17 cellular contexts compared by ENCODE assay signal in genomic region chr2:10003206-10004125, GRCh38. TPM values are rescaled to one million over a fixed set of nuclear protein-coding genes. Genes with fewer than 3 reads are reported as not detected.
DNase-seq lines count a peak whose midpoint lies in the region; ATAC-seq, FAIRE-seq and TF ChIP-seq lines count a peak whose summit lies in the region.
"Had no signal": no experiment of that assay in that cellular context is flagged by ENCODE, and none has a peak within 500 bp of the region (broad histone marks: within the 10 kb centered on the region; RNA-seq: fewer than 3 reads in every experiment).

No MANE protein-coding gene starts in this region.

- BruUV-seq in PC-3 (replicated peaks; lab: Mats Ljungman, UMichigan) = TSS peak; percentile 8

- H3K4me3 ChIP-seq in PC-3 (ENCODE audit: low read length) (no peak overlapping the region), astrocyte (ENCODE audit: insufficient read depth, low read depth, low read length) (no peak overlapping the region), osteoblast (ENCODE audit: insufficient read depth, low read length) (no peak overlapping the region)
- no peak overlapping the region for H3K4me3 ChIP-seq in naive thymus-derived CD4-positive, alpha-beta T cell (ENCODE audit: low read length)

- H3K79me2 ChIP-seq in PC-3 (ENCODE audit: low read length) (no peaks in the 10 kb centered on the region), astrocyte (ENCODE audit: insufficient read depth, low read length) (no peaks in the 10 kb centered on the region), osteoblast (ENCODE audit: insufficient read depth, low read length) (no peaks in the 10 kb centered on the region)

- ATAC-seq in PC-3 = no peak
- ATAC-seq in T-helper 17 cell = no peak
- no peak for ATAC-seq in GM21423 (IDR thresholded peaks at IDR 0.05; ENCODE audit: unreplicated experiment)
- ATAC-seq in naive thymus-derived CD4-positive, alpha-beta T cell = no peak
- ATAC-seq: Right ventricle myocardium inferior had no signal

- CTCF ChIA-PET in PC-3 (lab: Charles Lee) = no interaction called here
- CTCF ChIA-PET in naive thymus-derived CD4-positive, alpha-beta T cell (lab: Charles Lee) = interaction anchor here (0.7 to 1.3 kb wide), 2 partner anchors 19 to 118 kb away, joined by 3 read pairs; no protein-coding TSS in a partner anchor

- TF ChIP-seq CTCF in PC-3 (conservative IDR thresholded peaks at IDR 0.05; ENCODE audit: low read depth, low read length) (no peak), astrocyte (IDR thresholded peaks at IDR 0.05; ENCODE audit: insufficient read depth, low read depth, low read length) (no peak), osteoblast (IDR thresholded peaks at IDR 0.05; ENCODE audit: extremely low read depth, low read depth, low read length) (no peak)

- H3K27ac Mint-ChIP-seq in astrocyte (ENCODE audit: unreplicated experiment) = no peak overlapping the region
- H3K27ac Mint-ChIP-seq in T-helper 17 cell = no peak overlapping the region
- H3K27ac Mint-ChIP-seq in naive thymus-derived CD4-positive, alpha-beta T cell = peak overlapping the region in 1 of 9 donors; percentile 7
- H3K27ac Mint-ChIP-seq: CD8-positive, alpha-beta memory T cell had no signal

- H3K4me3 Mint-ChIP-seq in astrocyte (ENCODE audit: unreplicated experiment) (peak overlapping the region; percentile 47), T-helper 17 cell (no peak overlapping the region)
- H3K4me3 Mint-ChIP-seq in naive thymus-derived CD4-positive, alpha-beta T cell = no peak overlapping the region
- H3K4me3 Mint-ChIP-seq: CD8-positive, alpha-beta memory T cell had no signal

- H3K4me2 ChIP-seq in PC-3 (ENCODE audit: low read length) (no peak overlapping the region), astrocyte (ENCODE audit: low read length) (no peak overlapping the region), osteoblast (ENCODE audit: insufficient read depth, low read length) (no peak overlapping the region)

- intact Hi-C loops in PC-3 (cut with micrococcal nuclease) = no loop called here
- intact Hi-C loops in naive thymus-derived CD4-positive, alpha-beta T cell (cut with micrococcal nuclease) = no loop called here

- H3K9me3 ChIP-seq in PC-3 (ENCODE audit: low read length) = no peaks in the 10 kb centered on the region
- no peaks in the 10 kb centered on the region for H3K9me3 ChIP-seq in astrocyte (ENCODE audit: insufficient read depth, low read depth, low read length)
- H3K9me3 ChIP-seq in osteoblast (ENCODE audit: low read depth, low read length) = no peaks in the 10 kb centered on the region
- no peaks in the 10 kb centered on the region for H3K9me3 ChIP-seq in T-helper 17 cell (ENCODE audit: control insufficient read depth, low read length, poor library complexity, severe bottlenecking)
- no peaks in the 10 kb centered on the region for H3K9me3 ChIP-seq in naive thymus-derived CD4-positive, alpha-beta T cell (ENCODE audit: control insufficient read depth in 2 of 3, low read length in 3 of 3)

- H3K9ac ChIP-seq in PC-3 (ENCODE audit: low read length) (no peak overlapping the region), astrocyte (ENCODE audit: low read length) (no peak overlapping the region)

- POLR2A ChIA-PET in PC-3 (lab: Charles Lee; ENCODE audit: unreplicated experiment) = no interaction called here
- POLR2A ChIA-PET in naive thymus-derived CD4-positive, alpha-beta T cell (lab: Charles Lee) = no interaction called here

- H3F3A ChIP-seq in PC-3 (ENCODE audit: low read length, unreplicated experiment) = no peaks in the 10 kb centered on the region

- H3K27ac ChIP-seq in PC-3 (ENCODE audit: low read length) (no peak overlapping the region), astrocyte (ENCODE audit: low read depth, low read length) (no peak overlapping the region), osteoblast (ENCODE audit: low read depth, low read length) (no peak overlapping the region)
- no peak overlapping the region for H3K27ac ChIP-seq in naive thymus-derived CD4-positive, alpha-beta T cell (ENCODE audit: low read depth, low read length)

- H3K4me1 Mint-ChIP-seq in astrocyte (ENCODE audit: low read depth, unreplicated experiment) = peaks cover 15% of the 10 kb centered on the region
- H3K4me1 Mint-ChIP-seq in T-helper 17 cell = no peaks in the 10 kb centered on the region
- H3K4me1 Mint-ChIP-seq in naive thymus-derived CD4-positive, alpha-beta T cell = peaks cover 0 to 3% (median 0%) of the 10 kb centered on the region in 7 donors
- H3K4me1 Mint-ChIP-seq: CD8-positive, alpha-beta memory T cell had no signal

- no peaks in the 10 kb centered on the region for H4K20me1 ChIP-seq in PC-3 (ENCODE audit: low read length)
- no peaks in the 10 kb centered on the region for H4K20me1 ChIP-seq in astrocyte (ENCODE audit: insufficient read depth, low read length)
- H4K20me1 ChIP-seq in osteoblast (ENCODE audit: insufficient read depth, low read length) = no peaks in the 10 kb centered on the region

- no peak for FAIRE-seq in astrocyte (lab: Jason Lieb, UNC)
- FAIRE-seq: GM12892, GM18507, RCC 7860 had no signal

- H3K27me3 ChIP-seq in PC-3 (ENCODE audit: low read length) (no peaks in the 10 kb centered on the region), astrocyte (ENCODE audit: insufficient read depth, low read length) (no peaks in the 10 kb centered on the region), osteoblast (ENCODE audit: insufficient read depth, low read length) (no peaks in the 10 kb centered on the region)
- H3K27me3 ChIP-seq in naive thymus-derived CD4-positive, alpha-beta T cell (ENCODE audit: control insufficient read depth in 2 of 2, insufficient read depth in 2 of 2, low read length in 2 of 2) = no peaks in the 10 kb centered on the region

- peaks cover 7% of the 10 kb centered on the region; the same call in 1 of the 2 replicates for H3K36me3 ChIP-seq in PC-3 (ENCODE audit: low read depth, low read length)
- H3K36me3 ChIP-seq in astrocyte (ENCODE audit: insufficient read depth, low read length) = no peaks in the 10 kb centered on the region
- no peaks in the 10 kb centered on the region for H3K36me3 ChIP-seq in osteoblast (ENCODE audit: insufficient read depth, low read length)
- no peaks in the 10 kb centered on the region for H3K36me3 ChIP-seq in naive thymus-derived CD4-positive, alpha-beta T cell (ENCODE audit: control insufficient read depth in 2 of 3, insufficient read depth in 3 of 3, low read length in 3 of 3)

- H3K9me3 Mint-ChIP-seq in astrocyte (ENCODE audit: unreplicated experiment) = no peaks in the 10 kb centered on the region
- no peaks in the 10 kb centered on the region for H3K9me3 Mint-ChIP-seq in naive thymus-derived CD4-positive, alpha-beta T cell
- H3K9me3 Mint-ChIP-seq: CD8-positive, alpha-beta memory T cell had no signal

- H3K27me3 Mint-ChIP-seq in astrocyte (ENCODE audit: low read depth, unreplicated experiment) = no peaks in the 10 kb centered on the region
- peaks cover 27% of the 10 kb centered on the region for H3K27me3 Mint-ChIP-seq in T-helper 17 cell
- H3K27me3 Mint-ChIP-seq in naive thymus-derived CD4-positive, alpha-beta T cell = peaks cover 6 to 21% (median 11%) of the 10 kb centered on the region in 5 donors

- no peaks in the 10 kb centered on the region for H3K9me2 ChIP-seq in PC-3 (replicated peaks; ENCODE audit: low read length)

- H2AFZ ChIP-seq in PC-3 (ENCODE audit: low read length) = no peak overlapping the region
- H2AFZ ChIP-seq in astrocyte (ENCODE audit: low read depth, low read length) = no peak overlapping the region
- no peak overlapping the region for H2AFZ ChIP-seq in osteoblast (ENCODE audit: low read length)

- DNase-seq in PC-3 (no peak), astrocyte (ENCODE audit: low read depth) (no peak), osteoblast (ENCODE audit: insufficient read length, low spot score, missing footprints) (peak; percentile 73), stromal cell of bone marrow (ENCODE audit: low read depth) (peak; percentile 38), T-helper 17 cell (no peak), GM19240 (ENCODE audit: insufficient read length, low spot score) (no peak)
- no peak for DNase-seq in naive thymus-derived CD4-positive, alpha-beta T cell
- DNase-seq: C1 segment of cervical spinal cord; CD8-positive, alpha-beta memory T cell; KBM-7; NCI-H1105 treated with DMSO at 0.1 percent for 48 hours; NCI-H1694 treated with DMSO at 0.1 percent for 48 hours had no signal

- H3K4me1 ChIP-seq in PC-3 (ENCODE audit: insufficient read depth, low read length) (peaks cover 5% of the 10 kb centered on the region; the same call in 1 of the 2 replicates), astrocyte (ENCODE audit: insufficient read depth, low read length) (no peaks in the 10 kb centered on the region), osteoblast (ENCODE audit: insufficient read depth, low read length) (peaks cover 19% of the 10 kb centered on the region)
- no peaks in the 10 kb centered on the region for H3K4me1 ChIP-seq in naive thymus-derived CD4-positive, alpha-beta T cell (ENCODE audit: control insufficient read depth in 2 of 2, insufficient read depth in 2 of 2, low read length in 2 of 2)

- H3K36me3 Mint-ChIP-seq in astrocyte (ENCODE audit: low read depth, unreplicated experiment) = peaks cover 3% of the 10 kb centered on the region
- H3K36me3 Mint-ChIP-seq in T-helper 17 cell (ENCODE audit: low read depth) = no peaks in the 10 kb centered on the region
- H3K36me3 Mint-ChIP-seq in naive thymus-derived CD4-positive, alpha-beta T cell = no peaks in the 10 kb centered on the region
- H3K36me3 Mint-ChIP-seq: CD8-positive, alpha-beta memory T cell had no signal

RNA-seq across cellular contexts. Expression of gene KLF11, which starts 39.9 kb away (rescaled TPM):
- total RNA-seq in PC-3 (2014; rRNA removed) (13.4 and 14.0 TPM in 2 replicates), astrocyte (9.6 and 9.8 TPM in 2 replicates), osteoblast (6.8 and 8.3 TPM in 2 replicates), T-helper 17 cell (10 to 100 TPM; 38.0 to 44.5 TPM)
- total RNA-seq in naive thymus-derived CD4-positive, alpha-beta T cell = 10 to 100 TPM in 2 of 5 experiments, 1 to 10 TPM in 3; 2.7 to 48.6 (median 6.8) TPM
- 1 to 10 TPM; 1.3 to 1.7 TPM for polyA plus RNA-seq in naive thymus-derived CD4-positive, alpha-beta T cell

RNA-seq across cellular contexts. Expression of gene GRHL1, which starts 52.0 kb away (rescaled TPM):
- total RNA-seq in PC-3 (2014; rRNA removed) (9.3 and 10.3 TPM in 2 replicates), astrocyte (2.5 and 4.1 TPM in 2 replicates), osteoblast (0.29 and 0.36 TPM in 2 replicates), T-helper 17 cell (1 to 10 TPM in 1 of 2 donors, under 1 TPM in 1; 0.60 to 3.7 TPM)
- 1 to 10 TPM in 1 of 5 experiments, under 1 TPM in 4; 0.19 to 1.3 (median 0.56) TPM for total RNA-seq in naive thymus-derived CD4-positive, alpha-beta T cell
- polyA plus RNA-seq in naive thymus-derived CD4-positive, alpha-beta T cell = under 1 TPM in 1 of 2 donors, not detected in 1; 0.33 TPM

Comparison
In these comparisons a context has a peak if more than half of its experiments do, and no peak if none do; other contexts are left out.
1. DNase-seq: peak in osteoblast (single experiment) and stromal cell of bone marrow (single experiment); none in PC-3 (single experiment), astrocyte (single experiment), T-helper 17 cell (0 of 3), GM19240 (single experiment) and naive thymus-derived CD4-positive, alpha-beta T cell (0 of 9).